ENCODE assay signal across 14 cellular contexts in the genomic region with DNA sequence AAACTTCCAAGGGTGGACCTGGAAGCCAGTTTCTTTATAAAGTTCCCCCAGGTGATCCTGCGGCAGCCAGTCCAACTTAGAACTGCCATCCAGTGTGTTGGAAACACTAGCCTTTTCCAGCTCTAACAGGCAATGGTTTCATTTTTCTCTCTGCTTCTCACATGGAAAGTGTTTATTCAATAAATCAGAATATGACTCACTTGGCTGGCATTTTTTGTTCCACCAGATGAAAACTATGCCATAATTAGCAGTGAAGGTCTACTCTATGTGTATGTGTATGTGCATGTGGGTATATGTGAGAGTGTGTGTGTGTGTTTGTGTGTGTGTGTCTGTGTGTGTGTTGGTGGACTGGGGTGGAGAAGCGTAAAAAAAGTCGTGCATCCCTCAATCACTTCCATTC.
A peak's percentile ranks its signal among the peaks of the same experiment; 100 is the strongest.
DNase-seq lines count a peak whose midpoint lies in the region; ATAC-seq, FAIRE-seq and TF ChIP-seq lines count a peak whose summit lies in the region.
"Had no signal": no experiment of that assay in that cellular context is flagged by ENCODE, and none has a peak within 500 bp of the region (broad histone marks: within the 10 kb centered on the region; RNA-seq: fewer than 3 reads in every experiment).

No MANE protein-coding gene starts in this region.

- no peak for FAIRE-seq in GM12891 (lab: Jason Lieb, UNC)
- FAIRE-seq: pancreas had no signal

- TF ChIP-seq POLR2A in IMR-90 (IDR thresholded peaks at IDR 0.05; ENCODE audit: low read depth, low read length), result no peak
- no peak for TF ChIP-seq POLR2A in GM12891 (IDR thresholded peaks at IDR 0.05; ENCODE audit: low read depth, low read length)

- no peak overlapping the region for H2AK9ac ChIP-seq in IMR-90 (replicated peaks; ENCODE audit: low read depth, low read length, poor library complexity)

- peak overlapping the region; percentile 43 to 95 for H2BK12ac ChIP-seq in mesenchymal stem cell (ENCODE audit: low read length in 2 of 2)

- H3K4me2 ChIP-seq in IMR-90 (ENCODE audit: low read depth, low read length) (peak overlapping the region; percentile 32; the same call in 1 of the 2 replicates), mesenchymal stem cell (ENCODE audit: low read length, poor library complexity, severe bottlenecking) (no peak overlapping the region)

- peak overlapping the region; percentile 26; the same call in 1 of the 2 replicates for H2BK20ac ChIP-seq in IMR-90 (ENCODE audit: low read depth, low read length)

- H3K79me1 ChIP-seq in IMR-90 (ENCODE audit: low read depth in 1 of 2, low read length in 2 of 2) (no peaks in the 10 kb centered on the region), mesenchymal stem cell (replicated peaks; ENCODE audit: low read length, poor library complexity, severe bottlenecking) (no peaks in the 10 kb centered on the region)

- H3K9ac ChIP-seq in IMR-90 (ENCODE audit: low read depth, low read length), result no peak overlapping the region
- H3K9ac ChIP-seq in mesenchymal stem cell (ENCODE audit: low read length), result no peak overlapping the region

- intact Hi-C loops in IMR-90 (cut with micrococcal nuclease) (no loop called here), upper lobe of right lung (cut with DNase I) (no loop called here)

- POLR2A ChIA-PET in IMR-90 (lab: Charles Lee; ENCODE audit: unreplicated experiment), result no interaction called here

- H3K27ac ChIP-seq in IMR-90 (ENCODE audit: insufficient read depth, low read length) (no peak overlapping the region), mesenchymal stem cell (ENCODE audit: low read length, poor library complexity, severe bottlenecking) (peak overlapping the region; percentile 91), upper lobe of right lung (no peak overlapping the region)

- H2BK15ac ChIP-seq in IMR-90 (ENCODE audit: low read depth, low read length), result 0 out of 3 replicates have a peak overlapping the region, but pooled peaks have one; percentile 50
- no peak overlapping the region for H2BK15ac ChIP-seq in mesenchymal stem cell (ENCODE audit: low read depth, poor library complexity, severe bottlenecking)

- DNase-seq in A172 (ENCODE audit: low spot score) (peak; percentile 74), IMR-90 (peak; percentile 74), choroid plexus epithelial cell (ENCODE audit: low read depth) (peak; percentile 83), mesenchymal stem cell (peak; percentile 87), upper lobe of right lung (no peak), GM12891 (ENCODE audit: insufficient read length, low spot score) (no peak)
- DNase-seq: 8988T; activated T-cell treated with anti-CD3 and anti-CD28 coated beads, Interleukin-2, amount 50 U/mL, for 1 hour; GF-D8; HCEC 1CT; NCI-H1092; pancreas had no signal

- H3K27me3 ChIP-seq in IMR-90 (ENCODE audit: control insufficient read depth, insufficient read depth, low read length) (no peaks in the 10 kb centered on the region), mesenchymal stem cell (ENCODE audit: control insufficient read depth in 1 of 2, insufficient read depth in 1 of 2, low read length in 2 of 2) (no peaks in the 10 kb centered on the region), upper lobe of right lung (no peaks in the 10 kb centered on the region)
- H3K27me3 ChIP-seq: pancreas had no signal

- CTCF ChIA-PET in IMR-90 (lab: Yijun Ruan, JAX), result no interaction called here

- 50% methylated on average over 1 of the region's 3 CpGs; no CpG with 5 or more reads in 1 of the 2 experiments for WGBS in IMR-90 (ENCODE audit: extremely low coverage in 2 of 2, insufficient read length in 1 of 2), 2 experiments
- 42% methylated on average over 1 of the region's 3 CpGs for WGBS in mesenchymal stem cell

- TF ChIP-seq RAD21 in IMR-90 (IDR thresholded peaks at IDR 0.05; ENCODE audit: low read length), result no peak

- H3K56ac ChIP-seq in IMR-90 (ENCODE audit: extremely low read depth, insufficient read depth, low read length), result no peak overlapping the region

- H4K5ac ChIP-seq in IMR-90 (ENCODE audit: low read depth, low read length), result no peak overlapping the region

- H3K9me3 ChIP-seq in IMR-90 (ENCODE audit: control insufficient read depth, insufficient read depth, low read length), result no peaks in the 10 kb centered on the region
- H3K9me3 ChIP-seq in mesenchymal stem cell (ENCODE audit: control insufficient read depth, low read length), result no peaks in the 10 kb centered on the region
- H3K9me3 ChIP-seq in upper lobe of right lung, result no peaks in the 10 kb centered on the region
- H3K9me3 ChIP-seq: pancreas had no signal

- peak overlapping the region in 1 of 2 experiments; percentile 42; a peak in 1 of 4 replicates for H4K8ac ChIP-seq in IMR-90 (ENCODE audit: low read depth in 2 of 2, low read length in 2 of 2)
- peak overlapping the region; percentile 23 for H4K8ac ChIP-seq in mesenchymal stem cell (ENCODE audit: low read length)

- H4K91ac ChIP-seq in IMR-90 (ENCODE audit: insufficient read depth, low read depth, low read length), result no peak overlapping the region
- H4K91ac ChIP-seq in mesenchymal stem cell (ENCODE audit: low read length), result peak overlapping the region; percentile 61

- H3K9me1 ChIP-seq in IMR-90 (ENCODE audit: insufficient read depth, low read length), result no peaks in the 10 kb centered on the region

- H2AK5ac ChIP-seq in IMR-90 (ENCODE audit: low read depth, low read length) (peak overlapping the region; percentile 47; the same call in 1 of the 2 replicates), mesenchymal stem cell (ENCODE audit: low read length, severe bottlenecking) (no peak overlapping the region)

- TF ChIP-seq CTCF in IMR-90 (conservative IDR thresholded peaks at IDR 0.05; ENCODE audit: low read depth, low read length), result no peak
- TF ChIP-seq CTCF in choroid plexus epithelial cell (conservative IDR thresholded peaks at IDR 0.05; ENCODE audit: low read depth, low read length), result no peak
- no peak for TF ChIP-seq CTCF in upper lobe of right lung (IDR thresholded peaks at IDR 0.05)

- peak overlapping the region; percentile 45; the same call in 1 of the 2 replicates for H3K4ac ChIP-seq in IMR-90 (ENCODE audit: low read depth, low read length)
- H3K4ac ChIP-seq in mesenchymal stem cell (ENCODE audit: low read depth in 1 of 2, low read length in 2 of 2), result peak overlapping the region; percentile 24 to 47

- H3K4me1 ChIP-seq in IMR-90 (ENCODE audit: control insufficient read depth, insufficient read depth, low read length) (peaks cover 5% of the 10 kb centered on the region), mesenchymal stem cell (ENCODE audit: control insufficient read depth, insufficient read depth, low read depth, low read length) (peaks cover 2% of the 10 kb centered on the region), upper lobe of right lung (no peaks in the 10 kb centered on the region)
- H3K4me1 ChIP-seq: pancreas had no signal

- ATAC-seq in IMR-90 (ENCODE audit: low read depth) (peak; percentile 74), GM21717 (IDR thresholded peaks at IDR 0.05; ENCODE audit: unreplicated experiment) (no peak), GM21825 (IDR thresholded peaks at IDR 0.05; ENCODE audit: unreplicated experiment) (no peak), upper lobe of right lung (no peak)

- H2BK120ac ChIP-seq in IMR-90 (ENCODE audit: low read depth, low read length) (no peak overlapping the region), mesenchymal stem cell (ENCODE audit: low read depth, low read length) (peak overlapping the region; percentile 42)

- H2BK5ac ChIP-seq in IMR-90 (ENCODE audit: low read depth, low read length, poor library complexity, severe bottlenecking) (peak overlapping the region; percentile 57), mesenchymal stem cell (ENCODE audit: low read depth, low read length, poor library complexity, severe bottlenecking) (no peak overlapping the region)

- no peak overlapping the region for H3K23ac ChIP-seq in IMR-90 (ENCODE audit: low read depth, low read length)
- no peak overlapping the region for H3K23ac ChIP-seq in mesenchymal stem cell (ENCODE audit: low read length in 2 of 2)

- in situ Hi-C loops in IMR-90 (cut with MboI; ENCODE audit: low sequenced_read_pairs), result no loop called here

- no peak overlapping the region for H3K14ac ChIP-seq in IMR-90 (replicated peaks; ENCODE audit: low read depth, low read length)
- no peak overlapping the region for H3K14ac ChIP-seq in mesenchymal stem cell (ENCODE audit: low read length in 2 of 2)

- dilution Hi-C loops in IMR-90 (cut with HindIII; ENCODE audit: low sequenced_read_pairs, unreplicated experiment), result no loop called here

- H4K20me1 ChIP-seq in IMR-90 (ENCODE audit: insufficient read depth, low read length), result no peaks in the 10 kb centered on the region

- no peak overlapping the region for H3K4me3 ChIP-seq in IMR-90 (ENCODE audit: insufficient read depth, low read depth, low read length)
- no peak overlapping the region for H3K4me3 ChIP-seq in choroid plexus epithelial cell (ENCODE audit: low read depth, low read length)
- no peak overlapping the region for H3K4me3 ChIP-seq in mesenchymal stem cell (ENCODE audit: insufficient read depth in 1 of 2, low read depth in 1 of 2, low read length in 2 of 2)
- H3K4me3 ChIP-seq in upper lobe of right lung, result no peak overlapping the region
- H3K4me3 ChIP-seq: pancreas had no signal

- no TSS peak for BruUV-seq in IMR-90 (replicated peaks; lab: Mats Ljungman, UMichigan)

- peak overlapping the region; percentile 1; the same call in 1 of the 2 replicates for H3K18ac ChIP-seq in IMR-90 (ENCODE audit: low read depth, low read length)
- peak overlapping the region; percentile 54 to 83 for H3K18ac ChIP-seq in mesenchymal stem cell (ENCODE audit: low read depth in 1 of 2, low read length in 2 of 2)

- H2AFZ ChIP-seq in IMR-90 (replicated peaks; ENCODE audit: low read length, poor library complexity) (no peak overlapping the region), mesenchymal stem cell (ENCODE audit: low read depth, low read length) (no peak overlapping the region)

- H3K36me3 ChIP-seq in IMR-90 (ENCODE audit: control insufficient read depth, insufficient read depth, low read length), result no peaks in the 10 kb centered on the region
- no peaks in the 10 kb centered on the region for H3K36me3 ChIP-seq in mesenchymal stem cell (ENCODE audit: control insufficient read depth in 1 of 2, insufficient read depth in 2 of 2, low read depth in 1 of 2, low read length in 2 of 2)
- H3K36me3 ChIP-seq in upper lobe of right lung, result no peaks in the 10 kb centered on the region
- H3K36me3 ChIP-seq: pancreas had no signal

TF ChIP-seq in IMR-90, 13 proteins besides CTCF, POLR2A, EP300 and RAD21:
- TF ChIP-seq NFE2L2 (IDR thresholded peaks at IDR 0.05; ENCODE audit: low read depth, low read length) (no peak), CEBPB (IDR thresholded peaks at IDR 0.05; ENCODE audit: low read depth, low read length) (no peak), RFX5 (IDR thresholded peaks at IDR 0.05; ENCODE audit: low read depth, low read length) (no peak), FOS (IDR thresholded peaks at IDR 0.05; ENCODE audit: low read depth, low read length) (peak; percentile 33; the same call in 1 of the 2 replicates)

TF ChIP-seq in GM12891, 5 proteins besides CTCF, POLR2A, EP300 and RAD21:
- TF ChIP-seq POLR2AphosphoS5 (IDR thresholded peaks at IDR 0.05; ENCODE audit: low read depth, low read length), result no peak
- no peak for TF ChIP-seq POU2F2 (IDR thresholded peaks at IDR 0.05; ENCODE audit: low read depth, low read length)
- no peak for TF ChIP-seq PAX5 (IDR thresholded peaks at IDR 0.05; ENCODE audit: insufficient read depth, low read length, severe bottlenecking)
- no peak for TF ChIP-seq TAF1 (IDR thresholded peaks at IDR 0.05; ENCODE audit: low read depth, low read length)
- no peak for TF ChIP-seq SPI1 (IDR thresholded peaks at IDR 0.05; ENCODE audit: low read depth, low read length)

Comparison
In these comparisons a context has a peak if more than half of its experiments do, and no peak if none do; other contexts are left out.
1. DNase-seq: peak in A172 (single experiment), IMR-90 (single experiment), choroid plexus epithelial cell (single experiment) and mesenchymal stem cell (single experiment); none in upper lobe of right lung (single experiment) and GM12891 (single experiment).